ENCODE assay signal across 13 cellular contexts in genomic region chr10:125878957-125879835, GRCh38. TPM values are rescaled to one million over a fixed set of nuclear protein-coding genes. Genes with fewer than 3 reads are reported as not detected.
A peak's percentile ranks its signal among the peaks of the same experiment; 100 is the strongest.
DNase-seq lines count a peak whose midpoint lies in the region; ATAC-seq, FAIRE-seq and TF ChIP-seq lines count a peak whose summit lies in the region.
"Had no signal": no experiment of that assay in that cellular context is flagged by ENCODE, and none has a peak within 500 bp of the region (broad histone marks: within the 10 kb centered on the region; RNA-seq: fewer than 3 reads in every experiment).

No MANE protein-coding gene starts in this region.

- FAIRE-seq in bronchial epithelial cell (lab: Jason Lieb, UNC), result peak; percentile 36
- FAIRE-seq in HepG2 (lab: Jason Lieb, UNC), result peak; percentile 49
- no peak for FAIRE-seq in GM12891 (lab: Jason Lieb, UNC)
- FAIRE-seq: TTC549 had no signal

- TF ChIP-seq CTCF in bronchial epithelial cell (IDR thresholded peaks at IDR 0.05; ENCODE audit: insufficient read depth, low read length, severe bottlenecking), result no peak
- no peak for TF ChIP-seq CTCF in HepG2 (CRISPR knock-in tag; IDR thresholded peaks at IDR 0.05)

- BruUV-seq in HepG2 (replicated peaks; lab: Mats Ljungman, UMichigan), result no TSS peak

- H3K79me2 ChIP-seq in HepG2 (ENCODE audit: insufficient read depth, low read length), result no peaks in the 10 kb centered on the region

- no peak overlapping the region for H2AFZ ChIP-seq in HepG2 (ENCODE audit: low read length)

- peaks cover 12% of the 10 kb centered on the region for H3K4me1 ChIP-seq in HepG2 (ENCODE audit: insufficient read depth, low read length)

- TF ChIP-seq RAD21 in HepG2 (CRISPR knock-in tag; IDR thresholded peaks at IDR 0.05), result no peak

- H3K4me2 ChIP-seq in HepG2 (ENCODE audit: low read depth, low read length), result no peak overlapping the region

- CTCF ChIA-PET in HepG2 (lab: Yijun Ruan, JAX; ENCODE audit: low intra/inter-chr PET ratio, low total read pairs), result no interaction called here

- POLR2A ChIA-PET in HepG2 (lab: Yijun Ruan, JAX), result no interaction called here

- H3K27ac ChIP-seq in HepG2 (ENCODE audit: extremely low read length, insufficient read depth, low read length), result peak overlapping the region; percentile 2

- H3K9me3 ChIP-seq in HepG2 (ENCODE audit: low read length), result peaks cover 9% of the 10 kb centered on the region; the same call in 1 of the 2 replicates

- no peak overlapping the region for H3K4me3 ChIP-seq in bronchial epithelial cell (ENCODE audit: low read depth, low read length)
- H3K4me3 ChIP-seq in HepG2 (replicated peaks in 1 of 3; ENCODE audit: insufficient read depth in 1 of 3, low read depth in 2 of 3, low read length in 3 of 3), result no peak overlapping the region

- DNase-seq in AG20443 (ENCODE audit: low spot score), result peak; percentile 72
- DNase-seq in LHCN-M2 (ENCODE audit: low read depth), result peak; percentile 86
- peak; percentile 97 for DNase-seq in bronchial epithelial cell (ENCODE audit: low read depth)
- DNase-seq in HepG2 (ENCODE audit: low spot score), result peak; percentile 87
- no peak for DNase-seq in middle frontal gyrus (ENCODE audit: extremely low spot score, low spot score)
- no peak for DNase-seq in nucleus accumbens (lab: John Stamatoyannopoulos, UW)
- no peak for DNase-seq in GM12891 (ENCODE audit: insufficient read length, low spot score)
- DNase-seq: CD8-positive, alpha-beta memory T cell; NCI-H82; stimulated activated CD4-positive, alpha-beta T cell treated with anti-CD3 and anti-CD28 coated beads, Interleukin-1b, Interleukin-23, amount 100 ng/mL, for 48 hours had no signal

- in situ Hi-C loops in HepG2 (cut with HindIII; ENCODE audit: extremely low pct_ligation_motif_present, low pct_unique_long_range_greater_than_20kb), result no loop called here

- H3K27me3 ChIP-seq in bronchial epithelial cell (ENCODE audit: control insufficient read depth, insufficient read depth, low read length) (no peaks in the 10 kb centered on the region), HepG2 (ENCODE audit: control insufficient read depth in 1 of 2, insufficient read depth in 2 of 2, low read length in 2 of 2) (no peaks in the 10 kb centered on the region)

- ATAC-seq in HepG2, result peak; percentile 91
- no peak for ATAC-seq in HG03280 (IDR thresholded peaks at IDR 0.05; ENCODE audit: unreplicated experiment)

- H3K36me3 ChIP-seq in bronchial epithelial cell (ENCODE audit: control insufficient read depth, insufficient read depth, low read length) (peaks cover 2% of the 10 kb centered on the region), HepG2 (replicated peaks in 1 of 2; ENCODE audit: control insufficient read depth in 1 of 2, insufficient read depth in 2 of 2, low read length in 2 of 2) (peaks cover 0 to 8% of the 10 kb centered on the region in 2 experiments; a peak in 1 of 5 replicates)

- WGBS in HepG2 (ENCODE audit: low lambda C conversion rate), result 74% methylated on average over 11 of the region's 11 CpGs

- H3K9ac ChIP-seq in HepG2 (ENCODE audit: insufficient read depth, low read depth, low read length), result no peak overlapping the region

- no peaks in the 10 kb centered on the region for H4K20me1 ChIP-seq in HepG2 (ENCODE audit: insufficient read depth, low read length)

- TF ChIP-seq EP300 in HepG2 (IDR thresholded peaks at IDR 0.05; ENCODE audit: low read depth in 2 of 2, low read length in 2 of 2) (no peak), HepG2 (CRISPR knock-in tag; IDR thresholded peaks at IDR 0.05; ENCODE audit: borderline replicate concordance) (no peak)

- intact Hi-C loops in HepG2 (cut with micrococcal nuclease; ENCODE audit: unreplicated experiment), result no loop called here

- no peak for TF ChIP-seq POLR2A in HepG2 (IDR thresholded peaks at IDR 0.05; ENCODE audit: insufficient read depth in 1 of 2, low read depth in 2 of 2, low read length in 2 of 2)
- TF ChIP-seq POLR2A in GM12891 (IDR thresholded peaks at IDR 0.05; ENCODE audit: low read depth, low read length), result no peak

RNA-seq across cellular contexts. Expression of gene DHX32, which starts 1.9 kb away (rescaled TPM):
- total RNA-seq in LHCN-M2 (2014; rRNA removed) (37.4 and 38.7 TPM in 2 replicates), bronchial epithelial cell (34.4 and 37.6 TPM in 2 replicates), HepG2 (2016; rRNA removed; fragmentation: Illumina TruSeq; extraction: Trizol) (16.5 and 22.7 TPM in 2 replicates)
- 12.8 TPM for polyA plus RNA-seq in LHCN-M2 (2012)
- total RNA-seq in HepG2 (2016; cell fraction: cytosol; rRNA removed; fragmentation: Illumina TruSeq; extraction: Trizol; ENCODE audit: low read depth), result 2.7 and 2.8 TPM in 2 replicates
- 14.9 and 22.8 TPM in 2 replicates for total RNA-seq in HepG2 (2016; cell fraction: insoluble cytoplasmic fraction; rRNA removed; fragmentation: Illumina TruSeq; extraction: Trizol)
- total RNA-seq in HepG2 (2016; cell fraction: membrane; rRNA removed; fragmentation: Illumina TruSeq; extraction: Trizol), result 6.9 and 9.3 TPM in 2 replicates
- total RNA-seq in HepG2 (2016; cell fraction: nucleus; rRNA removed; fragmentation: Illumina TruSeq; extraction: Trizol), result 10.7 and 11.6 TPM in 2 replicates
- 14.6 and 15.5 TPM in 2 replicates for polyA plus RNA-seq in HepG2 (2011; rRNA removed)
- polyA plus RNA-seq in HepG2 (2011; cell fraction: cytosol; rRNA removed), result 8.2 and 13.8 TPM in 2 replicates
- polyA plus RNA-seq in HepG2 (2011; cell fraction: nucleus; rRNA removed), result 7.2 and 8.7 TPM in 2 replicates
- polyA plus RNA-seq in HepG2 (2012), result 12.1 and 13.0 TPM in 2 replicates
- 0.78 and 0.82 TPM in 2 replicates for polyA plus RNA-seq in HepG2 (2016; cell fraction: cytosol; fragmentation: Illumina TruSeq; extraction: Trizol; ENCODE audit: low read depth)
- polyA plus RNA-seq in HepG2 (2016; cell fraction: insoluble cytoplasmic fraction; fragmentation: Illumina TruSeq; extraction: Trizol; ENCODE audit: low read depth), result 15.3 and 18.4 TPM in 2 replicates
- 3.0 and 3.3 TPM in 2 replicates for polyA plus RNA-seq in HepG2 (2016; cell fraction: membrane; fragmentation: Illumina TruSeq; extraction: Trizol; ENCODE audit: low read depth)
- 10.3 and 10.6 TPM in 2 replicates for polyA plus RNA-seq in HepG2 (2016; cell fraction: nucleus; fragmentation: Illumina TruSeq; extraction: Trizol; ENCODE audit: insufficient read depth, low read depth)
- 11.1 and 34.9 TPM in 2 replicates for polyA minus RNA-seq in HepG2 (2011; rRNA and poly(A)+ RNA removed; ENCODE audit: low replicate concordance)
- polyA minus RNA-seq in HepG2 (2011; cell fraction: cytosol; rRNA and poly(A)+ RNA removed), result 14.5 and 18.1 TPM in 2 replicates
- polyA minus RNA-seq in HepG2 (2011; cell fraction: nucleus; rRNA and poly(A)+ RNA removed), result 20.6 and 22.1 TPM in 2 replicates
- polyA plus RNA-seq in GM12891 (2012; ENCODE audit: low read depth, missing spikeins), result 12.3 TPM

RNA-seq across cellular contexts. Expression of gene FANK1, which starts 17.2 kb away (rescaled TPM):
- total RNA-seq in LHCN-M2 (2014; rRNA removed) (2.2 and 2.3 TPM in 2 replicates), bronchial epithelial cell (2.1 and 5.2 TPM in 2 replicates), HepG2 (2016; rRNA removed; fragmentation: Illumina TruSeq; extraction: Trizol) (not detected in 2 replicates)
- 1.7 TPM for polyA plus RNA-seq in LHCN-M2 (2012)
- not detected in 2 replicates for total RNA-seq in HepG2 (2016; cell fraction: cytosol; rRNA removed; fragmentation: Illumina TruSeq; extraction: Trizol; ENCODE audit: low read depth)
- not detected in 2 replicates for total RNA-seq in HepG2 (2016; cell fraction: insoluble cytoplasmic fraction; rRNA removed; fragmentation: Illumina TruSeq; extraction: Trizol)
- total RNA-seq in HepG2 (2016; cell fraction: membrane; rRNA removed; fragmentation: Illumina TruSeq; extraction: Trizol), result 0.28 TPM in 1 of 2 replicates, not detected in the other
- not detected in 2 replicates for total RNA-seq in HepG2 (2016; cell fraction: nucleus; rRNA removed; fragmentation: Illumina TruSeq; extraction: Trizol)
- polyA plus RNA-seq in HepG2 (2011; rRNA removed), result 0.08 and 0.22 TPM in 2 replicates
- 0.06 and 0.07 TPM in 2 replicates for polyA plus RNA-seq in HepG2 (2011; cell fraction: cytosol; rRNA removed)
- polyA plus RNA-seq in HepG2 (2011; cell fraction: nucleus; rRNA removed), result 0.45 and 0.50 TPM in 2 replicates
- polyA plus RNA-seq in HepG2 (2012), result 0.28 TPM in 1 of 2 replicates, not detected in the other
- not detected in 2 replicates for polyA plus RNA-seq in HepG2 (2016; cell fraction: cytosol; fragmentation: Illumina TruSeq; extraction: Trizol; ENCODE audit: low read depth)
- not detected in 2 replicates for polyA plus RNA-seq in HepG2 (2016; cell fraction: insoluble cytoplasmic fraction; fragmentation: Illumina TruSeq; extraction: Trizol; ENCODE audit: low read depth)
- 0.19 TPM in 1 of 2 replicates, not detected in the other for polyA plus RNA-seq in HepG2 (2016; cell fraction: membrane; fragmentation: Illumina TruSeq; extraction: Trizol; ENCODE audit: low read depth)
- not detected in 2 replicates for polyA plus RNA-seq in HepG2 (2016; cell fraction: nucleus; fragmentation: Illumina TruSeq; extraction: Trizol; ENCODE audit: insufficient read depth, low read depth)
- polyA minus RNA-seq in HepG2 (2011; rRNA and poly(A)+ RNA removed; ENCODE audit: low replicate concordance), result 0.49 TPM in 1 of 2 replicates, not detected in the other
- not detected in 2 replicates for polyA minus RNA-seq in HepG2 (2011; cell fraction: cytosol; rRNA and poly(A)+ RNA removed)
- 0.25 and 0.64 TPM in 2 replicates for polyA minus RNA-seq in HepG2 (2011; cell fraction: nucleus; rRNA and poly(A)+ RNA removed)
- 0.77 TPM for polyA plus RNA-seq in GM12891 (2012; ENCODE audit: low read depth, missing spikeins)
- total RNA-seq: activated T-helper 2 cell treated with anti-CD3 and anti-CD28 coated beads, Interferon-gamma antibody, Interleukin-2, Interleukin-4, amounts not matched to agents 10 μg/mL and 5 μg/mL and 100 μg/mL, durations not matched to agents 14 hours and 24 hours and 36 hours had no signal
- polyA plus RNA-seq: CD8-positive, alpha-beta memory T cell had no signal

RNA-seq across cellular contexts. Expression of gene BCCIP, which starts 55.9 kb away (rescaled TPM):
- total RNA-seq in LHCN-M2 (2014; rRNA removed) (66.9 and 68.1 TPM in 2 replicates), bronchial epithelial cell (39.4 and 56.1 TPM in 2 replicates), HepG2 (2016; rRNA removed; fragmentation: Illumina TruSeq; extraction: Trizol) (132 and 213 TPM in 2 replicates)
- 34.4 TPM for polyA plus RNA-seq in LHCN-M2 (2012)
- 17.4 and 24.2 TPM in 2 replicates for total RNA-seq in HepG2 (2016; cell fraction: cytosol; rRNA removed; fragmentation: Illumina TruSeq; extraction: Trizol; ENCODE audit: low read depth)
- total RNA-seq in HepG2 (2016; cell fraction: insoluble cytoplasmic fraction; rRNA removed; fragmentation: Illumina TruSeq; extraction: Trizol), result 136 and 219 TPM in 2 replicates
- total RNA-seq in HepG2 (2016; cell fraction: membrane; rRNA removed; fragmentation: Illumina TruSeq; extraction: Trizol), result 40.5 and 51.6 TPM in 2 replicates
- 63.3 and 64.0 TPM in 2 replicates for total RNA-seq in HepG2 (2016; cell fraction: nucleus; rRNA removed; fragmentation: Illumina TruSeq; extraction: Trizol)
- 26.7 and 37.0 TPM in 2 replicates for polyA plus RNA-seq in HepG2 (2011; rRNA removed)
- polyA plus RNA-seq in HepG2 (2011; cell fraction: cytosol; rRNA removed), result 14.9 and 21.5 TPM in 2 replicates
- 7.8 and 12.0 TPM in 2 replicates for polyA plus RNA-seq in HepG2 (2011; cell fraction: nucleus; rRNA removed)
- 64.4 and 87.4 TPM in 2 replicates for polyA plus RNA-seq in HepG2 (2012)
- 14.5 and 16.3 TPM in 2 replicates for polyA plus RNA-seq in HepG2 (2016; cell fraction: cytosol; fragmentation: Illumina TruSeq; extraction: Trizol; ENCODE audit: low read depth)
- polyA plus RNA-seq in HepG2 (2016; cell fraction: insoluble cytoplasmic fraction; fragmentation: Illumina TruSeq; extraction: Trizol; ENCODE audit: low read depth), result 249 and 275 TPM in 2 replicates
- polyA plus RNA-seq in HepG2 (2016; cell fraction: membrane; fragmentation: Illumina TruSeq; extraction: Trizol; ENCODE audit: low read depth), result 32.1 and 34.9 TPM in 2 replicates
- polyA plus RNA-seq in HepG2 (2016; cell fraction: nucleus; fragmentation: Illumina TruSeq; extraction: Trizol; ENCODE audit: insufficient read depth, low read depth), result 98.8 and 100 TPM in 2 replicates
- 6.6 and 17.6 TPM in 2 replicates for polyA minus RNA-seq in HepG2 (2011; rRNA and poly(A)+ RNA removed; ENCODE audit: low replicate concordance)
- 18.2 and 19.3 TPM in 2 replicates for polyA minus RNA-seq in HepG2 (2011; cell fraction: cytosol; rRNA and poly(A)+ RNA removed)
- polyA minus RNA-seq in HepG2 (2011; cell fraction: nucleus; rRNA and poly(A)+ RNA removed), result 42.0 and 46.0 TPM in 2 replicates
- 68.0 TPM for polyA plus RNA-seq in GM12891 (2012; ENCODE audit: low read depth, missing spikeins)

RNA-seq across cellular contexts. Expression of gene UROS, which starts 56.1 kb away (rescaled TPM):
- 93.6 and 106 TPM in 2 replicates for total RNA-seq in LHCN-M2 (2014; rRNA removed)
- 75.6 TPM for polyA plus RNA-seq in LHCN-M2 (2012)
- total RNA-seq in bronchial epithelial cell, result 17.4 and 20.5 TPM in 2 replicates
- 48.2 and 49.9 TPM in 2 replicates for total RNA-seq in HepG2 (2016; rRNA removed; fragmentation: Illumina TruSeq; extraction: Trizol)
- 146 and 149 TPM in 2 replicates for total RNA-seq in HepG2 (2016; cell fraction: cytosol; rRNA removed; fragmentation: Illumina TruSeq; extraction: Trizol; ENCODE audit: low read depth)
- total RNA-seq in HepG2 (2016; cell fraction: insoluble cytoplasmic fraction; rRNA removed; fragmentation: Illumina TruSeq; extraction: Trizol), result 43.7 and 49.8 TPM in 2 replicates
- total RNA-seq in HepG2 (2016; cell fraction: membrane; rRNA removed; fragmentation: Illumina TruSeq; extraction: Trizol), result 133 and 145 TPM in 2 replicates
- 33.8 and 39.7 TPM in 2 replicates for total RNA-seq in HepG2 (2016; cell fraction: nucleus; rRNA removed; fragmentation: Illumina TruSeq; extraction: Trizol)
- polyA plus RNA-seq in HepG2 (2011; rRNA removed), result 14.8 and 17.2 TPM in 2 replicates
- polyA plus RNA-seq in HepG2 (2011; cell fraction: cytosol; rRNA removed), result 12.7 and 13.9 TPM in 2 replicates
- 25.0 and 27.9 TPM in 2 replicates for polyA plus RNA-seq in HepG2 (2011; cell fraction: nucleus; rRNA removed)
- polyA plus RNA-seq in HepG2 (2012), result 11.1 and 18.4 TPM in 2 replicates
- polyA plus RNA-seq in HepG2 (2016; cell fraction: cytosol; fragmentation: Illumina TruSeq; extraction: Trizol; ENCODE audit: low read depth), result 141 and 146 TPM in 2 replicates
- 42.6 and 42.7 TPM in 2 replicates for polyA plus RNA-seq in HepG2 (2016; cell fraction: insoluble cytoplasmic fraction; fragmentation: Illumina TruSeq; extraction: Trizol; ENCODE audit: low read depth)
- 116 and 117 TPM in 2 replicates for polyA plus RNA-seq in HepG2 (2016; cell fraction: membrane; fragmentation: Illumina TruSeq; extraction: Trizol; ENCODE audit: low read depth)
- polyA plus RNA-seq in HepG2 (2016; cell fraction: nucleus; fragmentation: Illumina TruSeq; extraction: Trizol; ENCODE audit: insufficient read depth, low read depth), result 42.4 and 49.6 TPM in 2 replicates
- 17.0 and 51.4 TPM in 2 replicates for polyA minus RNA-seq in HepG2 (2011; rRNA and poly(A)+ RNA removed; ENCODE audit: low replicate concordance)
- polyA minus RNA-seq in HepG2 (2011; cell fraction: cytosol; rRNA and poly(A)+ RNA removed), result 7.4 and 8.4 TPM in 2 replicates
- polyA minus RNA-seq in HepG2 (2011; cell fraction: nucleus; rRNA and poly(A)+ RNA removed), result 25.8 and 34.6 TPM in 2 replicates
- polyA plus RNA-seq in GM12891 (2012; ENCODE audit: low read depth, missing spikeins), result 63.6 TPM

Comparison
In these comparisons a context has a peak if more than half of its experiments do, and no peak if none do; other contexts are left out.
1. DNase-seq: peak in AG20443 (single experiment), LHCN-M2 (single experiment), bronchial epithelial cell (single experiment) and HepG2 (single experiment); none in middle frontal gyrus (single experiment), nucleus accumbens (0 of 56) and GM12891 (single experiment).